ENCODE assay signal across 10 cellular contexts in the genomic region with DNA sequence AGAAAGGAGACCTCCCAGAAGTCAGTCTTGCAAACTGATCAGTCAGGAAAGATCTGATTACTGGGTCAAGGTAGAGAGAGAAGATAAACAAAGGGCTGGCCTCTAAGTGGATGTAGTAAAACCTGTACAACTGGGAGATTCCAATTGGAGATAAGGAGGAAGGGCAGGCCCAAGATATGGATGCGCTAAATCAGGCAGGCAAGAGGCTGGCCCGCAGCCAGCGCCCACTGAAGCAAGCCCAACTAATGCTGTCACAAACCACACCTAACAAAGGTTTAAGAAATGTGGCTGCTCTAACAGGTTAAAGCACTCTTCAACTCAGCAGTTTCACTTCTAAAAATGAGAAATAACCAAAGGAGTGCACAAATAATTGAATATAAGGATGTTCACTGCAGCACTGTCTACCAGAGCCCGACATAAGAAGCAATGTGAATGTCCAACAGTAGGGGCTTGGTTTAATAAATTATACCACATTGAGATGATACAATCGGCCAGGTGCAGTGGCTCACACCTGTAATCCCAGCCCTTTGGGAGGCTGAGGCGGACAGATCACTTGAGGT. TPM values are rescaled to one million over a fixed set of nuclear protein-coding genes. Genes with fewer than 3 reads are reported as not detected.
DNase-seq lines count a peak whose midpoint lies in the region; ATAC-seq, FAIRE-seq and TF ChIP-seq lines count a peak whose summit lies in the region.
"Had no signal": no experiment of that assay in that cellular context is flagged by ENCODE, and none has a peak within 500 bp of the region (broad histone marks: within the 10 kb centered on the region; RNA-seq: fewer than 3 reads in every experiment).

No MANE protein-coding gene starts in this region.

- H3K27ac ChIP-seq in C4-2B, result peak overlapping the region; percentile 68
- no peak overlapping the region for H3K27ac ChIP-seq in HEK293 (ENCODE audit: extremely low read depth, low read depth, low read length)
- no peak overlapping the region for H3K27ac ChIP-seq in lower lobe of right lung
- no peak overlapping the region for H3K27ac ChIP-seq in CD8-positive, alpha-beta memory T cell (ENCODE audit: low read depth, low read length)

- POLR2A ChIA-PET in HEK293 (lab: Yijun Ruan, JAX), result no interaction called here
- POLR2A ChIA-PET in CD8-positive, alpha-beta memory T cell (lab: Charles Lee), result no interaction called here

- H3K36me3 Mint-ChIP-seq in activated T-helper 1 cell treated with anti-CD3 and anti-CD28 coated beads, Interleukin-12 subunit alpha, Interleukin-12 subunit beta, Interleukin-2, Interleukin-4 antibody, amounts not matched to agents 30 ng/mL and 10 ng/mL and 1 ng/mL, durations not matched to agents 14 hours and 24 hours and 36 hours (ENCODE audit: low read depth), result peaks cover 4% of the 10 kb centered on the region
- H3K36me3 Mint-ChIP-seq in CD8-positive, alpha-beta memory T cell, result peaks cover 4 to 40% (median 5%) of the 10 kb centered on the region in 3 donors

- H3K27me3 Mint-ChIP-seq in activated T-helper 1 cell treated with anti-CD3 and anti-CD28 coated beads, Interleukin-12 subunit alpha, Interleukin-12 subunit beta, Interleukin-2, Interleukin-4 antibody, amounts not matched to agents 30 ng/mL and 10 ng/mL and 1 ng/mL, durations not matched to agents 14 hours and 24 hours and 36 hours (ENCODE audit: insufficient read depth), result no peaks in the 10 kb centered on the region
- H3K27me3 Mint-ChIP-seq in CD8-positive, alpha-beta memory T cell, result no peaks in the 10 kb centered on the region

- peaks cover 25% of the 10 kb centered on the region for H3K4me1 Mint-ChIP-seq in activated T-helper 1 cell treated with anti-CD3 and anti-CD28 coated beads, Interleukin-12 subunit alpha, Interleukin-12 subunit beta, Interleukin-2, Interleukin-4 antibody, amounts not matched to agents 30 ng/mL and 10 ng/mL and 1 ng/mL, durations not matched to agents 14 hours and 24 hours and 36 hours (ENCODE audit: low read depth)
- peaks cover 51 to 70% (median 68%) of the 10 kb centered on the region in 3 donors for H3K4me1 Mint-ChIP-seq in CD8-positive, alpha-beta memory T cell

- H3K36me3 ChIP-seq in HEK293 (ENCODE audit: control insufficient read depth in 2 of 2, insufficient read depth in 1 of 2, low read length in 2 of 2), result peaks cover 0 to 9% of the 10 kb centered on the region in 2 experiments; a peak in 1 of 3 replicates
- H3K36me3 ChIP-seq in lower lobe of right lung, result peaks cover 13% of the 10 kb centered on the region
- H3K36me3 ChIP-seq in CD8-positive, alpha-beta memory T cell (ENCODE audit: insufficient read depth, low read length), result no peaks in the 10 kb centered on the region

- CTCF ChIA-PET in HEK293 (lab: Yijun Ruan, JAX), result interaction anchor here (0.6 to 6.5 kb wide), 5 partner anchors 22 to 240 kb away, joined by 3 to 42 read pairs (median 5); no protein-coding TSS in a partner anchor
- CTCF ChIA-PET in CD8-positive, alpha-beta memory T cell (lab: Charles Lee), result interaction anchor here (1.5 kb wide), 1 partner anchor 23 kb away, joined by 3 read pairs; no protein-coding TSS in a partner anchor

- intact Hi-C loops in lower lobe of right lung (cut with DNase I), result no loop called here
- intact Hi-C loops in activated T-helper 1 cell treated with anti-CD3 and anti-CD28 coated beads, Interleukin-12 subunit alpha, Interleukin-12 subunit beta, Interleukin-2, Interleukin-4 antibody, amounts not matched to agents 30 ng/mL and 10 ng/mL and 1 ng/mL, durations not matched to agents 14 hours and 24 hours and 36 hours (cut with micrococcal nuclease), result no loop called here

- no peaks in the 10 kb centered on the region for H3K9me3 Mint-ChIP-seq in activated T-helper 1 cell treated with anti-CD3 and anti-CD28 coated beads, Interleukin-12 subunit alpha, Interleukin-12 subunit beta, Interleukin-2, Interleukin-4 antibody, amounts not matched to agents 30 ng/mL and 10 ng/mL and 1 ng/mL, durations not matched to agents 14 hours and 24 hours and 36 hours
- peaks cover 0 to 3% (median 0%) of the 10 kb centered on the region in 5 donors for H3K9me3 Mint-ChIP-seq in CD8-positive, alpha-beta memory T cell
- H3K9me3 Mint-ChIP-seq: GM23338 had no signal

- TF ChIP-seq CTCF in C4-2B (conservative IDR thresholded peaks at IDR 0.05) (no peak), HEK293 (tag by site-specific recombination; IDR thresholded peaks at IDR 0.05) (no peak), lower lobe of right lung (IDR thresholded peaks at IDR 0.05) (no peak)

- ATAC-seq in lower lobe of right lung, result no peak
- no peak for ATAC-seq in HG03442 (IDR thresholded peaks at IDR 0.05; ENCODE audit: unreplicated experiment)
- no peak for ATAC-seq in HG02571 (IDR thresholded peaks at IDR 0.05; ENCODE audit: unreplicated experiment)
- ATAC-seq: GM23338, left cardiac atrium had no signal

- H3K4me3 ChIP-seq in HEK293 (ENCODE audit: low read depth, low read length) (no peak overlapping the region), lower lobe of right lung (no peak overlapping the region)
- H3K4me3 ChIP-seq in CD8-positive, alpha-beta memory T cell (ENCODE audit: low read length), result no peak overlapping the region
- H3K4me3 ChIP-seq: GM23338 had no signal

- DNase-seq in RCC 7860 (ENCODE audit: low spot score) (peak; percentile 43), lower lobe of right lung (peak; percentile 62)
- no peak for DNase-seq in activated T-helper 1 cell treated with anti-CD3 and anti-CD28 coated beads, Interleukin-12 subunit alpha, Interleukin-12 subunit beta, Interleukin-2, Interleukin-4 antibody, amounts not matched to agents 30 ng/mL and 10 ng/mL and 1 ng/mL, durations not matched to agents 14 hours and 24 hours and 36 hours (ENCODE audit: low spot score)
- no peak for DNase-seq in CD8-positive, alpha-beta memory T cell
- DNase-seq: left cardiac atrium had no signal

- H3K27ac Mint-ChIP-seq in activated T-helper 1 cell treated with anti-CD3 and anti-CD28 coated beads, Interleukin-12 subunit alpha, Interleukin-12 subunit beta, Interleukin-2, Interleukin-4 antibody, amounts not matched to agents 30 ng/mL and 10 ng/mL and 1 ng/mL, durations not matched to agents 14 hours and 24 hours and 36 hours, result no peak overlapping the region
- H3K27ac Mint-ChIP-seq in CD8-positive, alpha-beta memory T cell, result peak overlapping the region in 4 of 8 donors; percentile 37 to 67 (median 55)
- H3K27ac Mint-ChIP-seq: GM23338 had no signal

- H3K9me3 ChIP-seq in HEK293 (ENCODE audit: control insufficient read depth, insufficient read depth, low read depth, low read length), result no peaks in the 10 kb centered on the region
- H3K9me3 ChIP-seq in lower lobe of right lung, result no peaks in the 10 kb centered on the region
- H3K9me3 ChIP-seq in CD8-positive, alpha-beta memory T cell (ENCODE audit: low read length), result no peaks in the 10 kb centered on the region

- H3K27me3 ChIP-seq in lower lobe of right lung (ENCODE audit: low read depth), result no peaks in the 10 kb centered on the region
- H3K27me3 ChIP-seq in CD8-positive, alpha-beta memory T cell (ENCODE audit: insufficient read depth, low read length, poor library complexity, severe bottlenecking), result no peaks in the 10 kb centered on the region

- FAIRE-seq in RCC 7860 (lab: Jason Lieb, UNC), result no peak

- H3K4me1 ChIP-seq in HEK293 (ENCODE audit: control insufficient read depth, insufficient read depth, low read length), result peaks cover 12% of the 10 kb centered on the region
- peaks cover 42% of the 10 kb centered on the region for H3K4me1 ChIP-seq in lower lobe of right lung
- peaks cover 22% of the 10 kb centered on the region for H3K4me1 ChIP-seq in CD8-positive, alpha-beta memory T cell (ENCODE audit: insufficient read depth, low read length)

- H3K4me3 Mint-ChIP-seq in activated T-helper 1 cell treated with anti-CD3 and anti-CD28 coated beads, Interleukin-12 subunit alpha, Interleukin-12 subunit beta, Interleukin-2, Interleukin-4 antibody, amounts not matched to agents 30 ng/mL and 10 ng/mL and 1 ng/mL, durations not matched to agents 14 hours and 24 hours and 36 hours, result no peak overlapping the region
- H3K4me3 Mint-ChIP-seq in CD8-positive, alpha-beta memory T cell, result peak overlapping the region in 2 of 7 donors; percentile 8 to 52
- H3K4me3 Mint-ChIP-seq: GM23338 had no signal

TF ChIP-seq in HEK293, 187 proteins besides CTCF, POLR2A, EP300 and RAD21 (continues in another document):
- TF ChIP-seq ZNF138 (tag by site-specific recombination; IDR thresholded peaks at IDR 0.05; ENCODE audit: borderline replicate concordance) (no peak), ZFP41 (tag by site-specific recombination; IDR thresholded peaks at IDR 0.05; ENCODE audit: borderline replicate concordance) (no peak), ZBTB48 (tag by site-specific recombination; IDR thresholded peaks at IDR 0.05) (no peak), GLI4 (tag by site-specific recombination; IDR thresholded peaks at IDR 0.05) (no peak), GLIS2 (tag by site-specific recombination; IDR thresholded peaks at IDR 0.05) (no peak), ZNF610 (tag by site-specific recombination; IDR thresholded peaks at IDR 0.05; ENCODE audit: borderline replicate concordance) (no peak)

RNA-seq across cellular contexts. Expression of a gene that starts 4.7 kb away (rescaled TPM):
- 45.3 TPM for total RNA-seq in lower lobe of right lung
- 27.7 and 29.1 TPM in 2 replicates for total RNA-seq in activated T-helper 1 cell treated with anti-CD3 and anti-CD28 coated beads, Interleukin-12 subunit alpha, Interleukin-12 subunit beta, Interleukin-2, Interleukin-4 antibody, amounts not matched to agents 30 ng/mL and 10 ng/mL and 1 ng/mL, durations not matched to agents 14 hours and 24 hours and 36 hours
- total RNA-seq in CD8-positive, alpha-beta memory T cell, result 10 to 100 TPM; 39.3 to 42.7 TPM
- 67.4 TPM for polyA plus RNA-seq in CD8-positive, alpha-beta memory T cell

RNA-seq across cellular contexts. Expression of a gene that starts 24.4 kb away (rescaled TPM):
- 16.8 TPM for total RNA-seq in lower lobe of right lung
- total RNA-seq in activated T-helper 1 cell treated with anti-CD3 and anti-CD28 coated beads, Interleukin-12 subunit alpha, Interleukin-12 subunit beta, Interleukin-2, Interleukin-4 antibody, amounts not matched to agents 30 ng/mL and 10 ng/mL and 1 ng/mL, durations not matched to agents 14 hours and 24 hours and 36 hours, result 30.4 and 31.1 TPM in 2 replicates
- total RNA-seq in CD8-positive, alpha-beta memory T cell, result 10 to 100 TPM; 27.7 to 28.3 TPM
- 18.6 TPM for polyA plus RNA-seq in CD8-positive, alpha-beta memory T cell

RNA-seq across cellular contexts. Expression of a gene that starts 42.5 kb away (rescaled TPM):
- total RNA-seq in lower lobe of right lung, result 7.7 TPM
- total RNA-seq in activated T-helper 1 cell treated with anti-CD3 and anti-CD28 coated beads, Interleukin-12 subunit alpha, Interleukin-12 subunit beta, Interleukin-2, Interleukin-4 antibody, amounts not matched to agents 30 ng/mL and 10 ng/mL and 1 ng/mL, durations not matched to agents 14 hours and 24 hours and 36 hours, result not detected in 2 replicates
- total RNA-seq in CD8-positive, alpha-beta memory T cell, result not detected
- not detected for polyA plus RNA-seq in CD8-positive, alpha-beta memory T cell

Comparison
In these comparisons a context has a peak if more than half of its experiments do, and no peak if none do; other contexts are left out.
1. DNase-seq: peak in RCC 7860 (single experiment) and lower lobe of right lung (single experiment); none in activated T-helper 1 cell treated with anti-CD3 and anti-CD28 coated beads, Interleukin-12 subunit alpha, Interleukin-12 subunit beta, Interleukin-2, Interleukin-4 antibody, amounts not matched to agents 30 ng/mL and 10 ng/mL and 1 ng/mL, durations not matched to agents 14 hours and 24 hours and 36 hours (single experiment) and CD8-positive, alpha-beta memory T cell (0 of 5).